24 cellular contexts compared by ENCODE assay signal in genomic region chr4:142440093-142440492, GRCh38.
A peak's percentile ranks its signal among the peaks of the same experiment; 100 is the strongest.
DNase-seq lines count a peak whose midpoint lies in the region; ATAC-seq, FAIRE-seq and TF ChIP-seq lines count a peak whose summit lies in the region.
"Had no signal": no experiment of that assay in that cellular context is flagged by ENCODE, and none has a peak within 500 bp of the region (broad histone marks: within the 10 kb centered on the region; RNA-seq: fewer than 3 reads in every experiment).

No MANE protein-coding gene starts in this region.

- no peaks in the 10 kb centered on the region for H3K79me2 ChIP-seq in SK-N-SH (ENCODE audit: insufficient read depth)

- H3K9me3 ChIP-seq in SK-N-SH (no peaks in the 10 kb centered on the region), A673 (ENCODE audit: low read depth, low read length, poor library complexity, severe bottlenecking) (no peaks in the 10 kb centered on the region)
- H3K9me3 ChIP-seq: MG63 had no signal

- no peaks in the 10 kb centered on the region for H4K20me1 ChIP-seq in SK-N-SH (ENCODE audit: insufficient read depth)

- H3K9me2 ChIP-seq in SK-N-SH: no peaks in the 10 kb centered on the region

- POLR2A ChIA-PET in SK-N-SH (lab: Yijun Ruan, JAX) (no interaction called here), A673 (lab: Charles Lee; ENCODE audit: low non-redundant PET) (no interaction called here)

- no peaks in the 10 kb centered on the region for H3K36me3 ChIP-seq in SK-N-SH (replicated peaks in 1 of 2; ENCODE audit: control insufficient read depth in 1 of 2, insufficient read depth in 2 of 2, low read length in 1 of 2)
- no peaks in the 10 kb centered on the region for H3K36me3 ChIP-seq in A673 (ENCODE audit: insufficient read depth, low read length, poor library complexity, severe bottlenecking)
- H3K36me3 ChIP-seq: MG63 had no signal

- WGBS in SK-N-SH (ENCODE audit: low lambda C conversion rate): 67% methylated on average over 2 of the region's 2 CpGs

- intact Hi-C loops in A673 (cut with micrococcal nuclease; ENCODE audit: unreplicated experiment): no loop called here

- TF ChIP-seq CTCF in SK-N-SH (IDR thresholded peaks at IDR 0.05) (no peak), fibroblast of pulmonary artery (IDR thresholded peaks at IDR 0.05; ENCODE audit: low read length, missing control alignments) (no peak), A673 (conservative IDR thresholded peaks at IDR 0.05; ENCODE audit: low read depth, low read length) (no peak)

- H3K27me3 ChIP-seq in SK-N-SH (ENCODE audit: insufficient read depth) (no peaks in the 10 kb centered on the region), A673 (replicated peaks; ENCODE audit: insufficient read depth, low read depth, low read length, poor library complexity) (no peaks in the 10 kb centered on the region)
- H3K27me3 ChIP-seq: MG63 had no signal

- H3K9ac ChIP-seq in SK-N-SH: no peak overlapping the region

- ATAC-seq in SK-N-SH treated with all-trans-retinoic acid at 6 μM for 48 hours: peak; percentile 32; the same call in 2 of the 3 replicates

- H3K4me1 ChIP-seq in SK-N-SH (ENCODE audit: control insufficient read depth in 1 of 2, insufficient read depth in 2 of 2, low read depth in 1 of 2, low read length in 1 of 2): no peaks in the 10 kb centered on the region; a peak in 2 of 4 replicates
- no peaks in the 10 kb centered on the region for H3K4me1 ChIP-seq in A673 (ENCODE audit: insufficient read depth, low read length, poor library complexity, severe bottlenecking)

- no peak overlapping the region for H2AFZ ChIP-seq in SK-N-SH (ENCODE audit: low read depth)
- H2AFZ ChIP-seq: PC-9 had no signal

- CTCF ChIA-PET in SK-N-SH (lab: Yijun Ruan, JAX): no interaction called here
- CTCF ChIA-PET in A673 (lab: Charles Lee): no interaction called here

- no peak overlapping the region for H3K27ac ChIP-seq in SK-N-SH (ENCODE audit: low read depth in 2 of 2, low read length in 1 of 2)
- H3K27ac ChIP-seq in A673 (ENCODE audit: low read depth, low read length, poor library complexity, severe bottlenecking): no peak overlapping the region
- H3K27ac ChIP-seq: 22Rv1, C4-2B, PC-9, RWPE1, SK-N-MC had no signal

- TF ChIP-seq EP300 in SK-N-SH (IDR thresholded peaks at IDR 0.05; ENCODE audit: borderline replicate concordance in 1 of 2, low read depth in 1 of 2, low read length in 1 of 2): no peak

- H3F3A ChIP-seq in SK-N-SH (replicated peaks; ENCODE audit: insufficient read depth): peaks cover 7% of the 10 kb centered on the region

- no TSS peak for BruUV-seq in A673 (replicated peaks; lab: Mats Ljungman, UMichigan)

- H3K4me3 ChIP-seq in SK-N-SH (ENCODE audit: low read depth in 2 of 2, low read length in 1 of 2) (no peak overlapping the region), fibroblast of pulmonary artery (replicated peaks; ENCODE audit: low read depth, low read length) (no peak overlapping the region), A673 (ENCODE audit: low read depth, low read length, poor library complexity, severe bottlenecking) (no peak overlapping the region)
- H3K4me3 ChIP-seq: MG63, PC-9, SK-N-MC had no signal

- H3K4me2 ChIP-seq in SK-N-SH: no peak overlapping the region
- H3K4me2 ChIP-seq: PC-9 had no signal

- DNase-seq in SK-N-SH (no peak), RCC 7860 (ENCODE audit: low spot score) (peak; percentile 5), fibroblast of pulmonary artery (ENCODE audit: low read depth) (peak; percentile 9), A673 (ENCODE audit: low spot score) (no peak), NCI-H446 treated with DMSO at 0.1 percent for 48 hours (lab: John Stamatoyannopoulos, UW) (no peak), NCI-H1092 treated with DMSO at 0.1 percent for 48 hours (lab: John Stamatoyannopoulos, UW) (no peak)
- no peak for DNase-seq in effector CD4-positive, alpha-beta T cell
- DNase-seq: CD8-positive, alpha-beta memory T cell; GOT3; HCEC 1CT; Kasumi-1; MG63; NCI-H1436; NCI-H187 treated with DMSO at 0.1 percent for 48 hours; NCI-H2107; NCI-H510A treated with DMSO at 0.1 percent for 48 hours; NCI-H748 treated with DMSO at 0.1 percent for 48 hours; PC-9; SHP77 treated with DMSO at 0.1 percent for 48 hours had no signal

- no peak for FAIRE-seq in RCC 7860 (lab: Jason Lieb, UNC)

- TF ChIP-seq RAD21 in SK-N-SH (IDR thresholded peaks at IDR 0.05; ENCODE audit: low read length): no peak

TF ChIP-seq in SK-N-SH treated with all-trans-retinoic acid at 6 μM for 48 hours, 23 proteins besides CTCF, POLR2A, EP300 and RAD21 (continues in another document):
- TF ChIP-seq BACH2 (CRISPR knock-in tag; IDR thresholded peaks at IDR 0.05; ENCODE audit: borderline replicate concordance): no peak
- no peak for TF ChIP-seq PPARA (CRISPR knock-in tag; IDR thresholded peaks at IDR 0.05; ENCODE audit: borderline replicate concordance)
- no peak for TF ChIP-seq TSHZ2 (CRISPR knock-in tag; IDR thresholded peaks at IDR 0.05)
- no peak for TF ChIP-seq ZFP3 (CRISPR knock-in tag; IDR thresholded peaks at IDR 0.05)
- TF ChIP-seq ZNF565 (CRISPR knock-in tag; conservative IDR thresholded peaks at IDR 0.05; ENCODE audit: low read depth): no peak
- no peak for TF ChIP-seq ESRRG (CRISPR knock-in tag; IDR thresholded peaks at IDR 0.05)
- no peak for TF ChIP-seq ZNF8 (CRISPR knock-in tag; IDR thresholded peaks at IDR 0.05)
- no peak for TF ChIP-seq ZNF70 (CRISPR knock-in tag; IDR thresholded peaks at IDR 0.05)
- no peak for TF ChIP-seq ISL1 (CRISPR knock-in tag; IDR thresholded peaks at IDR 0.05)
- no peak for TF ChIP-seq RARB (CRISPR knock-in tag; IDR thresholded peaks at IDR 0.05)

TF ChIP-seq in SK-N-SH, 30 proteins besides CTCF, POLR2A, EP300 and RAD21:
- TF ChIP-seq RCOR1 (IDR thresholded peaks at IDR 0.05; ENCODE audit: low read length): no peak
- no peak for TF ChIP-seq TCF12 (IDR thresholded peaks at IDR 0.05)
- TF ChIP-seq REST (IDR thresholded peaks at IDR 0.05; ENCODE audit: low read depth, low read length): no peak
- no peak for TF ChIP-seq SIN3A (IDR thresholded peaks at IDR 0.05; ENCODE audit: borderline replicate concordance, low read depth, low read length)
- TF ChIP-seq JUND (IDR thresholded peaks at IDR 0.05): no peak
- TF ChIP-seq FOSL2 (IDR thresholded peaks at IDR 0.05; ENCODE audit: borderline replicate concordance, low read depth): no peak
- no peak for TF ChIP-seq MAX (IDR thresholded peaks at IDR 0.05; ENCODE audit: low read depth)
- TF ChIP-seq NFIC (IDR thresholded peaks at IDR 0.05; ENCODE audit: borderline replicate concordance): no peak
- no peak for TF ChIP-seq TAF1 (IDR thresholded peaks at IDR 0.05; ENCODE audit: borderline replicate concordance, low read depth, low read length)
- TF ChIP-seq POLR2AphosphoS5 (IDR thresholded peaks at IDR 0.05; ENCODE audit: low read depth, low read length): no peak

Comparison
In these comparisons a context has a peak if more than half of its experiments do, and no peak if none do; other contexts are left out.
1. DNase-seq: peak in RCC 7860 (single experiment) and fibroblast of pulmonary artery (single experiment); none in SK-N-SH (single experiment), A673 (single experiment), effector CD4-positive, alpha-beta T cell (single experiment), NCI-H446 treated with DMSO at 0.1 percent for 48 hours (single experiment) and NCI-H1092 treated with DMSO at 0.1 percent for 48 hours (single experiment).